ENCODE assay signal across 10 cellular contexts in genomic region chr4:42653606-42654560, GRCh38. TPM values are rescaled to one million over a fixed set of nuclear protein-coding genes. Genes with fewer than 3 reads are reported as not detected.
A peak's percentile ranks its signal among the peaks of the same experiment; 100 is the strongest.
DNase-seq lines count a peak whose midpoint lies in the region; ATAC-seq and TF ChIP-seq lines count a peak whose summit lies in the region.
"Had no signal": no experiment of that assay in that cellular context is flagged by ENCODE, and none has a peak within 500 bp of the region (broad histone marks: within the 10 kb centered on the region; RNA-seq: fewer than 3 reads in every experiment).

No MANE protein-coding gene starts in this region.

- peak overlapping the region; percentile 95 for H3K27ac Mint-ChIP-seq in activated naive CD8-positive, alpha-beta T cell treated with anti-CD3 and anti-CD28 coated beads, Interleukin-2, amount 10 ng/mL, durations not matched to agents 7 days and 5 days

- H3K36me3 ChIP-seq in right atrium auricular region: no peaks in the 10 kb centered on the region
- H3K36me3 ChIP-seq in upper lobe of right lung: no peaks in the 10 kb centered on the region

- peaks cover 46% of the 10 kb centered on the region for H3K4me1 Mint-ChIP-seq in activated naive CD8-positive, alpha-beta T cell treated with anti-CD3 and anti-CD28 coated beads, Interleukin-2, amount 10 ng/mL, durations not matched to agents 7 days and 5 days

- H3K27me3 ChIP-seq in right atrium auricular region (no peaks in the 10 kb centered on the region), upper lobe of right lung (no peaks in the 10 kb centered on the region)

- H3K36me3 Mint-ChIP-seq in activated naive CD8-positive, alpha-beta T cell treated with anti-CD3 and anti-CD28 coated beads, Interleukin-2, amount 10 ng/mL, durations not matched to agents 7 days and 5 days: peaks cover 32% of the 10 kb centered on the region

- H3K27ac ChIP-seq in right atrium auricular region (peak overlapping the region; percentile 52 to 83), upper lobe of right lung (peak overlapping the region; percentile 2)

- H3K9me3 ChIP-seq in right atrium auricular region: no peaks in the 10 kb centered on the region
- no peaks in the 10 kb centered on the region for H3K9me3 ChIP-seq in upper lobe of right lung

- H3K4me3 Mint-ChIP-seq in activated naive CD8-positive, alpha-beta T cell treated with anti-CD3 and anti-CD28 coated beads, Interleukin-2, amount 10 ng/mL, durations not matched to agents 7 days and 5 days: peak overlapping the region; percentile 92

- DNase-seq in right atrium auricular region (ENCODE audit: low spot score) (no peak), cardiac septum (ENCODE audit: low spot score) (no peak), medulla oblongata (ENCODE audit: extremely low spot score) (peak; percentile 53), upper lobe of right lung (no peak), UCSD-AML1 (lab: John Stamatoyannopoulos, UW; ENCODE audit: unreplicated experiment) (no peak), SHP77 (lab: John Stamatoyannopoulos, UW) (no peak), GOT3 (lab: John Stamatoyannopoulos, UW) (no peak)
- DNase-seq in activated naive CD8-positive, alpha-beta T cell treated with anti-CD3 and anti-CD28 coated beads, Interleukin-2, amount 10 ng/mL, durations not matched to agents 7 days and 5 days: no peak
- DNase-seq: NCI-H69 had no signal

- no peaks in the 10 kb centered on the region for H3K27me3 Mint-ChIP-seq in activated naive CD8-positive, alpha-beta T cell treated with anti-CD3 and anti-CD28 coated beads, Interleukin-2, amount 10 ng/mL, durations not matched to agents 7 days and 5 days

- H3K9me3 Mint-ChIP-seq in activated naive CD8-positive, alpha-beta T cell treated with anti-CD3 and anti-CD28 coated beads, Interleukin-2, amount 10 ng/mL, durations not matched to agents 7 days and 5 days: peaks cover 11% of the 10 kb centered on the region

- H3K4me3 ChIP-seq in right atrium auricular region: no peak overlapping the region
- peak overlapping the region; percentile 91 for H3K4me3 ChIP-seq in upper lobe of right lung

- peaks cover 0 to 38% of the 10 kb centered on the region in 2 donors for H3K4me1 ChIP-seq in right atrium auricular region
- peaks cover 27% of the 10 kb centered on the region for H3K4me1 ChIP-seq in upper lobe of right lung

- intact Hi-C loops in cardiac septum (cut with DNase I) (no loop called here), upper lobe of right lung (cut with DNase I) (no loop called here)

- POLR2A ChIA-PET in activated naive CD8-positive, alpha-beta T cell treated with anti-CD3 and anti-CD28 coated beads, Interleukin-2, amount 10 ng/mL, durations not matched to agents 7 days and 5 days (lab: Charles Lee): interaction anchor here (4.3 kb wide), 1 partner anchor 20 kb away, joined by 112 read pairs; no protein-coding TSS in a partner anchor

- ATAC-seq in activated naive CD8-positive, alpha-beta T cell treated with anti-CD3 and anti-CD28 coated beads, Interleukin-2, amount 10 ng/mL, durations not matched to agents 7 days and 5 days (ENCODE audit: low read depth): no peak
- ATAC-seq in upper lobe of right lung: no peak
- ATAC-seq: HCT116 had no signal

- no peak for TF ChIP-seq CTCF in right atrium auricular region (IDR thresholded peaks at IDR 0.05)
- no peak for TF ChIP-seq CTCF in upper lobe of right lung (IDR thresholded peaks at IDR 0.05)

RNA-seq across cellular contexts. Expression of gene ATP8A1, which starts 3.0 kb away (rescaled TPM):
- total RNA-seq in right atrium auricular region: 10 to 100 TPM; 12.5 to 25.8 TPM
- total RNA-seq in cardiac septum: 22.1 TPM
- 10 to 100 TPM; 55.3 to 56.3 TPM for total RNA-seq in activated naive CD8-positive, alpha-beta T cell treated with anti-CD3 and anti-CD28 coated beads, Interleukin-2, amount 10 ng/mL, durations not matched to agents 7 days and 5 days
- 79.3 TPM for total RNA-seq in upper lobe of right lung
